ENCODE assay signal across 8 cellular contexts in genomic region chr17:81871387-81872120, GRCh38. TPM values are rescaled to one million over a fixed set of nuclear protein-coding genes. Genes with fewer than 3 reads are reported as not detected.
DNase-seq lines count a peak whose midpoint lies in the region; ATAC-seq lines count a peak whose summit lies in the region.

No MANE protein-coding gene starts in this region.

- in situ Hi-C loops in SK-MEL-5 (cut with HindIII; ENCODE audit: low pct_unique_long_range_greater_than_20kb, low sequenced_read_pairs): no loop called here

- peak overlapping the region; percentile 94 for H3K27ac Mint-ChIP-seq in activated naive CD4-positive, alpha-beta T cell treated with anti-CD3 and anti-CD28 coated beads for 36 hours

- ATAC-seq in GM21381 (IDR thresholded peaks at IDR 0.05; ENCODE audit: unreplicated experiment): peak; percentile 50

- CTCF ChIA-PET in activated naive CD4-positive, alpha-beta T cell treated with anti-CD3 and anti-CD28 coated beads for 36 hours (lab: Charles Lee): interaction anchor here (1.2 to 1.5 kb wide), 2 partner anchors 53 to 252 kb away, joined by 4 to 5 read pairs; no protein-coding TSS in a partner anchor

- intact Hi-C loops in activated naive CD4-positive, alpha-beta T cell treated with anti-CD3 and anti-CD28 coated beads for 36 hours (cut with micrococcal nuclease): loop anchor here (1.0 to 5.0 kb wide), 6 partner anchors 11 to 587 kb away; partner anchors contain the start of genes ACTG1, MAFG, NARF and P4HB

- H3K27ac ChIP-seq in KOPT-K1 (ENCODE audit: low read depth, low read length, poor library complexity, severe bottlenecking) (peak overlapping the region; percentile 98), temporal lobe (ENCODE audit: low read depth, low read length) (peak overlapping the region; percentile 94)

- H3K9me3 ChIP-seq in KOPT-K1 (ENCODE audit: insufficient read depth, low read length, poor library complexity, severe bottlenecking): no peaks in the 10 kb centered on the region

- H3K4me1 Mint-ChIP-seq in activated naive CD4-positive, alpha-beta T cell treated with anti-CD3 and anti-CD28 coated beads for 36 hours (ENCODE audit: low read depth): peaks cover 48% of the 10 kb centered on the region

- peaks cover 26% of the 10 kb centered on the region for H3K36me3 Mint-ChIP-seq in activated naive CD4-positive, alpha-beta T cell treated with anti-CD3 and anti-CD28 coated beads for 36 hours (ENCODE audit: low read depth)

- H3K27me3 Mint-ChIP-seq in activated naive CD4-positive, alpha-beta T cell treated with anti-CD3 and anti-CD28 coated beads for 36 hours (ENCODE audit: low read depth): no peaks in the 10 kb centered on the region

- H3K9me3 Mint-ChIP-seq in activated naive CD4-positive, alpha-beta T cell treated with anti-CD3 and anti-CD28 coated beads for 36 hours: no peaks in the 10 kb centered on the region

- peaks cover 40% of the 10 kb centered on the region for H3K36me3 ChIP-seq in KOPT-K1 (ENCODE audit: insufficient read depth, low read length)

- DNase-seq in COLO829 (ENCODE audit: low spot score) (peak; percentile 90), SK-MEL-5 (ENCODE audit: low read depth, low spot score) (peak; percentile 95), germinal center (ENCODE audit: low spot score) (peak; percentile 96), occipital lobe (lab: John Stamatoyannopoulos, UW) (peak; percentile 81)
- DNase-seq in activated naive CD4-positive, alpha-beta T cell treated with anti-CD3 and anti-CD28 coated beads for 36 hours: peak; percentile 96

- peak overlapping the region; percentile 83 for H3K4me3 Mint-ChIP-seq in activated naive CD4-positive, alpha-beta T cell treated with anti-CD3 and anti-CD28 coated beads for 36 hours

RNA-seq across cellular contexts. Expression of gene ARHGDIA, which starts 0.4 kb away (rescaled TPM):
- 288 and 306 TPM in 2 replicates for total RNA-seq in SK-MEL-5 (2014; rRNA removed; shearing (Covaris generic))
- polyA plus RNA-seq in SK-MEL-5 (2015; cell fraction: cytosol; rRNA removed): 1,017 and 1,021 TPM in 2 replicates
- polyA plus RNA-seq in SK-MEL-5 (2015; cell fraction: nucleus; rRNA removed): 496 and 560 TPM in 2 replicates
- total RNA-seq in activated naive CD4-positive, alpha-beta T cell treated with anti-CD3 and anti-CD28 coated beads for 36 hours: 100 to 1,000 TPM; 355 to 389 TPM
- total RNA-seq in occipital lobe (22.9 TPM), temporal lobe (31.7 TPM)

RNA-seq across cellular contexts. Expression of gene P4HB, which starts 11.2 kb away (rescaled TPM):
- total RNA-seq in SK-MEL-5 (2014; rRNA removed; shearing (Covaris generic)): 1,826 and 1,949 TPM in 2 replicates
- polyA plus RNA-seq in SK-MEL-5 (2015; cell fraction: cytosol; rRNA removed): 4,439 and 5,254 TPM in 2 replicates
- polyA plus RNA-seq in SK-MEL-5 (2015; cell fraction: nucleus; rRNA removed): 1,279 and 1,508 TPM in 2 replicates
- total RNA-seq in activated naive CD4-positive, alpha-beta T cell treated with anti-CD3 and anti-CD28 coated beads for 36 hours: 100 to 1,000 TPM; 273 to 276 TPM
- total RNA-seq in occipital lobe (57.4 TPM), temporal lobe (50.2 TPM)

RNA-seq across cellular contexts. Expression of gene ALYREF, which starts 19.8 kb away (rescaled TPM):
- 245 and 252 TPM in 2 replicates for total RNA-seq in SK-MEL-5 (2014; rRNA removed; shearing (Covaris generic))
- 200 and 214 TPM in 2 replicates for polyA plus RNA-seq in SK-MEL-5 (2015; cell fraction: cytosol; rRNA removed)
- 51.9 and 82.2 TPM in 2 replicates for polyA plus RNA-seq in SK-MEL-5 (2015; cell fraction: nucleus; rRNA removed)
- 100 to 1,000 TPM; 213 to 217 TPM for total RNA-seq in activated naive CD4-positive, alpha-beta T cell treated with anti-CD3 and anti-CD28 coated beads for 36 hours
- total RNA-seq in occipital lobe: 78.3 TPM
- total RNA-seq in temporal lobe: 48.2 TPM

RNA-seq across cellular contexts. Expression of gene ANAPC11, which starts 20.0 kb away (rescaled TPM):
- total RNA-seq in SK-MEL-5 (2014; rRNA removed; shearing (Covaris generic)): 315 and 336 TPM in 2 replicates
- 295 and 435 TPM in 2 replicates for polyA plus RNA-seq in SK-MEL-5 (2015; cell fraction: cytosol; rRNA removed)
- 60.7 and 104 TPM in 2 replicates for polyA plus RNA-seq in SK-MEL-5 (2015; cell fraction: nucleus; rRNA removed)
- total RNA-seq in activated naive CD4-positive, alpha-beta T cell treated with anti-CD3 and anti-CD28 coated beads for 36 hours: 100 to 1,000 TPM; 171 to 182 TPM
- total RNA-seq in occipital lobe (43.0 TPM), temporal lobe (44.0 TPM)

RNA-seq across cellular contexts. Expression of gene NPB, which starts 30.5 kb away (rescaled TPM):
- 0.08 and 0.34 TPM in 2 replicates for total RNA-seq in SK-MEL-5 (2014; rRNA removed; shearing (Covaris generic))
- 0.31 TPM in 1 of 2 replicates, not detected in the other for polyA plus RNA-seq in SK-MEL-5 (2015; cell fraction: cytosol; rRNA removed)
- polyA plus RNA-seq in SK-MEL-5 (2015; cell fraction: nucleus; rRNA removed): 0.76 TPM in 1 of 2 replicates, not detected in the other
- under 1 TPM; 0.12 to 0.19 TPM for total RNA-seq in activated naive CD4-positive, alpha-beta T cell treated with anti-CD3 and anti-CD28 coated beads for 36 hours
- total RNA-seq in occipital lobe (2.0 TPM), temporal lobe (1.5 TPM)

Comparison
In these comparisons a context has a peak if more than half of its experiments do, and no peak if none do; other contexts are left out.
1. Peak in every context shown above with its lines: DNase-seq, ATAC-seq and H3K27ac ChIP-seq.